Comparison of ENCODE assay signal across 13 cellular contexts in the genomic region with DNA sequence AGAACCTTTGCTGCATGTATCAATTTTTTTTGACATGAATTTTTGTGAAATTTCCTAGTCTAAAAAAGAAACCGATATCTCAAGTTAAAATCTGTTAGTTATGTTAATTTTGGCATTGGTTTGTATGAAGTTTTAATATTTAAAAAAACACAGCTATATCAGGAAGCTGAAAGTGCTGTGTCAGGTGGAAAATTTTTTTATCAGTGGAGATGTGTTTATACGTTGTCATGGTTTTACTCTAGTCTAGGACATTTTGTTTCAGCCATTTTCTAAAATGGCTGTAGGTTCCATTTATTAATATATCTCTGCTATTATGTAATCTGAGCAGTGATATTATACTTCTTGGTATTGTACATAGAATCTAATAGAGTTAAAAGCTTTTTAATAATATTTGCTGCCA. TPM values are rescaled to one million over a fixed set of nuclear protein-coding genes. Genes with fewer than 3 reads are reported as not detected.
DNase-seq lines count a peak whose midpoint lies in the region; ATAC-seq and TF ChIP-seq lines count a peak whose summit lies in the region.
"Had no signal": no experiment of that assay in that cellular context is flagged by ENCODE, and none has a peak within 500 bp of the region (broad histone marks: within the 10 kb centered on the region; RNA-seq: fewer than 3 reads in every experiment).

No MANE protein-coding gene starts in this region.

- H3K27ac ChIP-seq in SK-N-MC (0 out of 2 replicates have a peak overlapping the region, but pooled peaks have one; percentile 9), mesenchymal stem cell (ENCODE audit: low read length, poor library complexity, severe bottlenecking) (no peak overlapping the region), gastroesophageal sphincter (no peak overlapping the region)
- H3K27ac ChIP-seq: C4-2B had no signal

- no peak for ATAC-seq in gastroesophageal sphincter
- ATAC-seq in GM19463 (IDR thresholded peaks at IDR 0.05; ENCODE audit: unreplicated experiment), result no peak
- ATAC-seq in activated naive CD4-positive, alpha-beta T cell treated with anti-CD3 and anti-CD28 coated beads, Interleukin-2, amount 50 U/mL, for 72 hours, result no peak

- H4K91ac ChIP-seq in mesenchymal stem cell (ENCODE audit: low read length), result no peak overlapping the region

- H2BK12ac ChIP-seq in mesenchymal stem cell (ENCODE audit: low read length in 2 of 2), result no peak overlapping the region

- no peak overlapping the region for H3K4me3 ChIP-seq in SK-N-MC
- no peak overlapping the region for H3K4me3 ChIP-seq in mesenchymal stem cell (ENCODE audit: insufficient read depth in 1 of 2, low read depth in 1 of 2, low read length in 2 of 2)
- H3K4me3 ChIP-seq in gastroesophageal sphincter, result no peak overlapping the region
- H3K4me3 ChIP-seq: HAP-1 had no signal

- no peak overlapping the region for H4K8ac ChIP-seq in mesenchymal stem cell (ENCODE audit: low read length)

- no peak overlapping the region for H2AK5ac ChIP-seq in mesenchymal stem cell (ENCODE audit: low read length, severe bottlenecking)

- no peaks in the 10 kb centered on the region for H3K4me1 ChIP-seq in mesenchymal stem cell (ENCODE audit: control insufficient read depth, insufficient read depth, low read depth, low read length)
- H3K4me1 ChIP-seq in gastroesophageal sphincter, result peaks cover 0 to 29% (median 0%) of the 10 kb centered on the region in 3 donors
- H3K4me1 ChIP-seq: BE2C had no signal

- no peak overlapping the region for H2BK120ac ChIP-seq in mesenchymal stem cell (ENCODE audit: low read depth, low read length)

- H3K9me3 Mint-ChIP-seq in activated naive CD4-positive, alpha-beta T cell treated with anti-CD3 and anti-CD28 coated beads, Interleukin-2, amount 50 U/mL, for 72 hours, result no peaks in the 10 kb centered on the region
- H3K9me3 Mint-ChIP-seq: CD4-positive, alpha-beta memory T cell had no signal

- H3K27ac Mint-ChIP-seq in activated naive CD4-positive, alpha-beta T cell treated with anti-CD3 and anti-CD28 coated beads, Interleukin-2, amount 50 U/mL, for 72 hours, result no peak overlapping the region
- H3K27ac Mint-ChIP-seq: CD4-positive, alpha-beta memory T cell had no signal

- H3K36me3 ChIP-seq in SK-N-MC (ENCODE audit: insufficient read depth, low read length) (peaks cover 43% of the 10 kb centered on the region), mesenchymal stem cell (ENCODE audit: control insufficient read depth in 1 of 2, insufficient read depth in 2 of 2, low read depth in 1 of 2, low read length in 2 of 2) (peaks cover 0 to 48% of the 10 kb centered on the region in 2 experiments), gastroesophageal sphincter (peaks cover 0 to 37% of the 10 kb centered on the region in 2 donors)

- TF ChIP-seq CTCF in gastroesophageal sphincter (IDR thresholded peaks at IDR 0.05), result no peak

- DNase-seq in SK-N-MC (ENCODE audit: low read depth, low spot score), result no peak
- peak; percentile 32 to 74 for DNase-seq in dermis microvascular lymphatic vessel endothelial cell (ENCODE audit: low read depth in 2 of 2)
- peak; percentile 2 for DNase-seq in mesenchymal stem cell
- DNase-seq in HT-29 (ENCODE audit: low spot score), result no peak
- DNase-seq in activated naive CD4-positive, alpha-beta T cell treated with anti-CD3 and anti-CD28 coated beads, Interleukin-2, amount 50 U/mL, for 72 hours (ENCODE audit: low spot score in 2 of 2), result no peak
- DNase-seq: BE2C; CD4-positive, alpha-beta memory T cell; DMS79 treated with DMSO at 0.1 percent for 48 hours; EL had no signal

- H3K27me3 ChIP-seq in mesenchymal stem cell (ENCODE audit: control insufficient read depth in 1 of 2, insufficient read depth in 1 of 2, low read length in 2 of 2) (peaks cover 0 to 37% of the 10 kb centered on the region in 2 experiments), gastroesophageal sphincter (no peaks in the 10 kb centered on the region)
- H3K27me3 ChIP-seq: BE2C had no signal

- TF ChIP-seq EP300 in gastroesophageal sphincter (IDR thresholded peaks at IDR 0.05), result no peak

- H3K23ac ChIP-seq in mesenchymal stem cell (ENCODE audit: low read length in 2 of 2), result no peak overlapping the region

- WGBS in mesenchymal stem cell, result no CpG with 5 or more reads among the region's 2 CpGs
- WGBS in gastroesophageal sphincter (ENCODE audit: low coverage in 1 of 2), 2 donors, result 57 to 78% methylated on average over 2 of the region's 2 CpGs

- peaks cover 0 to 7% of the 10 kb centered on the region in 2 donors for H3K36me3 Mint-ChIP-seq in activated naive CD4-positive, alpha-beta T cell treated with anti-CD3 and anti-CD28 coated beads, Interleukin-2, amount 50 U/mL, for 72 hours

- no peak overlapping the region for H3K4ac ChIP-seq in mesenchymal stem cell (ENCODE audit: low read depth in 1 of 2, low read length in 2 of 2)

- TF ChIP-seq POLR2A in gastroesophageal sphincter (IDR thresholded peaks at IDR 0.05), result no peak

- H2BK15ac ChIP-seq in mesenchymal stem cell (ENCODE audit: low read depth, poor library complexity, severe bottlenecking), result no peak overlapping the region

- no peak overlapping the region for H3K14ac ChIP-seq in mesenchymal stem cell (ENCODE audit: low read length in 2 of 2)

- no peaks in the 10 kb centered on the region for H3K79me1 ChIP-seq in mesenchymal stem cell (replicated peaks; ENCODE audit: low read length, poor library complexity, severe bottlenecking)

- H3K4me2 ChIP-seq in mesenchymal stem cell (ENCODE audit: low read length, poor library complexity, severe bottlenecking), result no peak overlapping the region

- no peak overlapping the region for H2AFZ ChIP-seq in mesenchymal stem cell (ENCODE audit: low read depth, low read length)

- H3K9me3 ChIP-seq in SK-N-MC (ENCODE audit: low read depth, low read length) (no peaks in the 10 kb centered on the region), mesenchymal stem cell (ENCODE audit: control insufficient read depth, low read length) (no peaks in the 10 kb centered on the region), gastroesophageal sphincter (no peaks in the 10 kb centered on the region)
- H3K9me3 ChIP-seq: BE2C, HAP-1 had no signal

- no peak overlapping the region for H3K18ac ChIP-seq in mesenchymal stem cell (ENCODE audit: low read depth in 1 of 2, low read length in 2 of 2)

- no peak overlapping the region for H2BK5ac ChIP-seq in mesenchymal stem cell (ENCODE audit: low read depth, low read length, poor library complexity, severe bottlenecking)

- H3K9ac ChIP-seq in SK-N-MC (ENCODE audit: insufficient read length) (no peak overlapping the region), mesenchymal stem cell (ENCODE audit: low read length) (no peak overlapping the region)

RNA-seq across cellular contexts. Expression of gene OCRL, which starts 34.2 kb away (rescaled TPM):
- total RNA-seq in dermis microvascular lymphatic vessel endothelial cell, result 10.1 and 14.5 TPM in 2 replicates
- polyA plus RNA-seq in mesenchymal stem cell (2013, experiment 1 of 2), result 16.0 TPM
- 15.7 TPM for polyA plus RNA-seq in mesenchymal stem cell (2013, experiment 2 of 2)
- 10.1 and 12.4 TPM in 2 replicates for total RNA-seq in HT-29 (2014; rRNA removed; shearing (Covaris generic))
- total RNA-seq in gastroesophageal sphincter, result 10 to 100 TPM; 32.4 to 72.1 (median 57.8) TPM
- total RNA-seq in activated naive CD4-positive, alpha-beta T cell treated with anti-CD3 and anti-CD28 coated beads, Interleukin-2, amount 50 U/mL, for 72 hours, result 1 to 10 TPM in 1 of 2 donors, under 1 TPM in 1; 0.96 to 3.1 TPM

RNA-seq across cellular contexts. Expression of gene SMARCA1, which starts 50.9 kb away (rescaled TPM):
- total RNA-seq in dermis microvascular lymphatic vessel endothelial cell (16.4 and 21.7 TPM in 2 replicates), gastroesophageal sphincter (10 to 100 TPM; 55.4 to 91.7 (median 64.1) TPM)
- 75.7 TPM for polyA plus RNA-seq in mesenchymal stem cell (2013, experiment 1 of 2)
- 77.8 TPM for polyA plus RNA-seq in mesenchymal stem cell (2013, experiment 2 of 2)
- 8.7 and 9.4 TPM in 2 replicates for total RNA-seq in HT-29 (2014; rRNA removed; shearing (Covaris generic))
- under 1 TPM; 0.20 to 0.56 TPM for total RNA-seq in activated naive CD4-positive, alpha-beta T cell treated with anti-CD3 and anti-CD28 coated beads, Interleukin-2, amount 50 U/mL, for 72 hours

Comparison
In these comparisons a context has a peak if more than half of its experiments do, and no peak if none do; other contexts are left out.
1. DNase-seq: peak in dermis microvascular lymphatic vessel endothelial cell (2 of 2) and mesenchymal stem cell (single experiment); none in SK-N-MC (single experiment), HT-29 (single experiment) and activated naive CD4-positive, alpha-beta T cell treated with anti-CD3 and anti-CD28 coated beads, Interleukin-2, amount 50 U/mL, for 72 hours (0 of 2).